Comparison of ENCODE assay signal across 11 cellular contexts in the genomic region with DNA sequence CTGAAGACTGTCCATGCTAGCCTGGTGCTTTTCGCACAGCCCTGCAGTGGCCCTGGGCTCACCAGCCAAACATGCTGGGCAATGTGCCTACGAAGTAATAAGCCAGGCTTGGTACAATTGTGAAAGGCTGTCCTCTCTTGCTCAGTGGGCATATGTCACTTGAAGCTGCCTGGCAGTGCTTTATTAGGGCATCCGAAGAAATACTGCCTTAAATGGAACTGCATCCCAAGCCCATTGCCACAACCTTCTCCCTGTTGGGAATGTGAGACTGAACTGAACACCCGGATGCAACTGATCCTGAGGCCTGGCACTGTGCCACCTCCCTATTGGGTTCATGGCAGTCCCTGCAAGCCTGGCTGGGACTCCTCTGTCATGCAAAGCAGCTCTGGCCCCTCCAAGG. TPM values are rescaled to one million over a fixed set of nuclear protein-coding genes. Genes with fewer than 3 reads are reported as not detected.
DNase-seq lines count a peak whose midpoint lies in the region; ATAC-seq, FAIRE-seq and TF ChIP-seq lines count a peak whose summit lies in the region.
"Had no signal": no experiment of that assay in that cellular context is flagged by ENCODE, and none has a peak within 500 bp of the region (broad histone marks: within the 10 kb centered on the region; RNA-seq: fewer than 3 reads in every experiment).

No MANE protein-coding gene starts in this region.

- TF ChIP-seq EP300 in HepG2 (IDR thresholded peaks at IDR 0.05; ENCODE audit: low read depth in 2 of 2, low read length in 2 of 2) (no peak), HepG2 (CRISPR knock-in tag; IDR thresholded peaks at IDR 0.05; ENCODE audit: borderline replicate concordance) (no peak)

- ATAC-seq in right lobe of liver (peak; percentile 45 to 84 (median 50)), HepG2 (no peak), activated B cell treated with CpG ODN at 0.5 μM for 24 hours (ENCODE audit: low read depth) (no peak), GM21576 (IDR thresholded peaks at IDR 0.05; ENCODE audit: unreplicated experiment) (no peak)
- ATAC-seq: activated naive CD4-positive, alpha-beta T cell treated with anti-CD3 and anti-CD28 coated beads, Interleukin-2, amount 50 U/mL, for 72 hours; Panc1 had no signal

- H2AFZ ChIP-seq in HepG2 (ENCODE audit: low read length), result no peak overlapping the region

- no peak for FAIRE-seq in HepG2 (lab: Jason Lieb, UNC)
- peak; percentile 83 for FAIRE-seq in urothelium cell line (lab: Jason Lieb, UNC)

- no TSS peak for BruUV-seq in HepG2 (replicated peaks; lab: Mats Ljungman, UMichigan)

- H3K79me2 ChIP-seq in HepG2 (ENCODE audit: insufficient read depth, low read length), result no peaks in the 10 kb centered on the region

- no peak overlapping the region for H3K4me2 ChIP-seq in HepG2 (ENCODE audit: low read depth, low read length)

- H3K4me1 ChIP-seq in right lobe of liver (peaks cover 0 to 3% (median 0%) of the 10 kb centered on the region in 4 donors), HepG2 (ENCODE audit: insufficient read depth, low read length) (peaks cover 17% of the 10 kb centered on the region)

- no peak overlapping the region for H3K4me3 Mint-ChIP-seq in activated B cell treated with CpG ODN at 0.5 μM for 24 hours

- H3K27me3 ChIP-seq in right lobe of liver, result no peaks in the 10 kb centered on the region
- H3K27me3 ChIP-seq in HepG2 (ENCODE audit: control insufficient read depth in 1 of 2, insufficient read depth in 2 of 2, low read length in 2 of 2), result no peaks in the 10 kb centered on the region

- peak overlapping the region; percentile 25 for H3K27ac Mint-ChIP-seq in activated B cell treated with CpG ODN at 0.5 μM for 24 hours

- H4K20me1 ChIP-seq in HepG2 (ENCODE audit: insufficient read depth, low read length), result no peaks in the 10 kb centered on the region

- WGBS in right lobe of liver (ENCODE audit: insufficient coverage, low coverage, low lambda C conversion rate, missing lambda C conversion rate), result 73% methylated on average over 3 of the region's 4 CpGs
- 90% methylated on average over 4 of the region's 4 CpGs for WGBS in HepG2 (ENCODE audit: low lambda C conversion rate)

- H3K4me1 Mint-ChIP-seq in activated B cell treated with CpG ODN at 0.5 μM for 24 hours, result peaks cover 30% of the 10 kb centered on the region

- TF ChIP-seq POLR2A in right lobe of liver (IDR thresholded peaks at IDR 0.05), result no peak
- TF ChIP-seq POLR2A in HepG2 (IDR thresholded peaks at IDR 0.05; ENCODE audit: insufficient read depth in 1 of 2, low read depth in 2 of 2, low read length in 2 of 2), result no peak

- H3K36me3 Mint-ChIP-seq in activated B cell treated with CpG ODN at 0.5 μM for 24 hours (ENCODE audit: low read depth), result peaks cover 77% of the 10 kb centered on the region
- H3K36me3 Mint-ChIP-seq: activated naive CD4-positive, alpha-beta T cell treated with anti-CD3 and anti-CD28 coated beads, Interleukin-2, amount 50 U/mL, for 72 hours had no signal

- intact Hi-C loops in right lobe of liver (cut with DNase I), result no loop called here
- intact Hi-C loops in HepG2 (cut with micrococcal nuclease; ENCODE audit: unreplicated experiment), result no loop called here
- intact Hi-C loops in activated B cell treated with CpG ODN at 0.5 μM for 24 hours (cut with micrococcal nuclease), result no loop called here

- no peak overlapping the region for H3K9ac ChIP-seq in HepG2 (ENCODE audit: insufficient read depth, low read depth, low read length)

- DNase-seq in right lobe of liver (peak in 1 of 3 donors; percentile 53), HepG2 (ENCODE audit: low spot score) (no peak), activated B cell treated with CpG ODN at 0.5 μM for 24 hours (no peak), midbrain (lab: John Stamatoyannopoulos, UW) (peak; percentile 74), urothelium cell line (ENCODE audit: low spot score) (no peak), NCI-H2227 treated with DMSO at 0.1 percent for 48 hours (lab: John Stamatoyannopoulos, UW) (no peak), NK-92 (lab: John Stamatoyannopoulos, UW; ENCODE audit: unreplicated experiment) (no peak)

- POLR2A ChIA-PET in HepG2 (lab: Yijun Ruan, JAX), result interaction anchor here (0.6 to 1.6 kb wide), 2 partner anchors 21 to 144 kb away, joined by 3 to 4 read pairs; no protein-coding TSS in a partner anchor
- POLR2A ChIA-PET in activated B cell treated with CpG ODN at 0.5 μM for 24 hours (lab: Charles Lee), result interaction anchor here (1.0 to 1.1 kb wide), 3 partner anchors 14 to 39 kb away, joined by 3 read pairs; partner anchors contain the start of genes ELMOD3, RETSAT and SH2D6

- H3K27me3 Mint-ChIP-seq in activated B cell treated with CpG ODN at 0.5 μM for 24 hours, result no peaks in the 10 kb centered on the region

- H3K27ac ChIP-seq in right lobe of liver (no peak overlapping the region), HepG2 (ENCODE audit: extremely low read length, insufficient read depth, low read length) (no peak overlapping the region)

- H3K9me3 ChIP-seq in right lobe of liver (no peaks in the 10 kb centered on the region), HepG2 (ENCODE audit: low read length) (no peaks in the 10 kb centered on the region)

- no peak overlapping the region for H3K4me3 ChIP-seq in right lobe of liver
- H3K4me3 ChIP-seq in HepG2 (replicated peaks in 1 of 3; ENCODE audit: insufficient read depth in 1 of 3, low read depth in 2 of 3, low read length in 3 of 3), result no peak overlapping the region

- in situ Hi-C loops in HepG2 (cut with HindIII; ENCODE audit: extremely low pct_ligation_motif_present, low pct_unique_long_range_greater_than_20kb), result loop anchor here (5.0 kb wide), 1 partner anchor 158 kb away; no protein-coding TSS in a partner anchor

- H3K36me3 ChIP-seq in right lobe of liver, result no peaks in the 10 kb centered on the region
- H3K36me3 ChIP-seq in HepG2 (replicated peaks in 1 of 2; ENCODE audit: control insufficient read depth in 1 of 2, insufficient read depth in 2 of 2, low read length in 2 of 2), result peaks cover 2 to 3% of the 10 kb centered on the region in 2 experiments; a peak in 1 of 5 replicates

- TF ChIP-seq RAD21 in HepG2 (CRISPR knock-in tag; IDR thresholded peaks at IDR 0.05), result no peak

- TF ChIP-seq CTCF in right lobe of liver (IDR thresholded peaks at IDR 0.05) (no peak), HepG2 (CRISPR knock-in tag; IDR thresholded peaks at IDR 0.05) (no peak), activated B cell treated with CpG ODN at 0.5 μM for 24 hours (IDR thresholded peaks at IDR 0.05) (no peak)

- H3K9me3 Mint-ChIP-seq in activated B cell treated with CpG ODN at 0.5 μM for 24 hours, result no peaks in the 10 kb centered on the region
- H3K9me3 Mint-ChIP-seq: activated naive CD4-positive, alpha-beta T cell treated with anti-CD3 and anti-CD28 coated beads, Interleukin-2, amount 50 U/mL, for 72 hours had no signal

- CTCF ChIA-PET in HepG2 (lab: Yijun Ruan, JAX; ENCODE audit: low intra/inter-chr PET ratio, low total read pairs), result no interaction called here
- CTCF ChIA-PET in activated B cell treated with CpG ODN at 0.5 μM for 24 hours (lab: Charles Lee), result interaction anchor here (7.9 kb wide), 1 partner anchor 157 kb away, joined by 105 read pairs; no protein-coding TSS in a partner anchor

RNA-seq across cellular contexts. Expression of gene CAPG, which starts 15.9 kb away (rescaled TPM):
- 10 to 100 TPM in 3 of 6 experiments, 1 to 10 TPM in 3; 3.3 to 17.4 (median 9.9) TPM for total RNA-seq in right lobe of liver
- total RNA-seq in HepG2 (2016; rRNA removed; fragmentation: Illumina TruSeq; extraction: Trizol), result 18.2 and 26.5 TPM in 2 replicates
- total RNA-seq in HepG2 (2016; cell fraction: cytosol; rRNA removed; fragmentation: Illumina TruSeq; extraction: Trizol; ENCODE audit: low read depth), result 3.5 and 5.7 TPM in 2 replicates
- total RNA-seq in HepG2 (2016; cell fraction: insoluble cytoplasmic fraction; rRNA removed; fragmentation: Illumina TruSeq; extraction: Trizol), result 22.4 and 25.2 TPM in 2 replicates
- 7.7 TPM in 2 replicates for total RNA-seq in HepG2 (2016; cell fraction: membrane; rRNA removed; fragmentation: Illumina TruSeq; extraction: Trizol)
- total RNA-seq in HepG2 (2016; cell fraction: nucleus; rRNA removed; fragmentation: Illumina TruSeq; extraction: Trizol), result 6.2 and 8.8 TPM in 2 replicates
- polyA plus RNA-seq in HepG2 (2011; rRNA removed), result 10.6 and 12.7 TPM in 2 replicates
- 7.9 and 13.0 TPM in 2 replicates for polyA plus RNA-seq in HepG2 (2011; cell fraction: cytosol; rRNA removed)
- polyA plus RNA-seq in HepG2 (2011; cell fraction: nucleus; rRNA removed), result 6.3 and 7.4 TPM in 2 replicates
- polyA plus RNA-seq in HepG2 (2012), result 6.7 and 7.8 TPM in 2 replicates
- 2.9 and 4.2 TPM in 2 replicates for polyA plus RNA-seq in HepG2 (2016; cell fraction: cytosol; fragmentation: Illumina TruSeq; extraction: Trizol; ENCODE audit: low read depth)
- polyA plus RNA-seq in HepG2 (2016; cell fraction: insoluble cytoplasmic fraction; fragmentation: Illumina TruSeq; extraction: Trizol; ENCODE audit: low read depth), result 18.1 and 22.6 TPM in 2 replicates
- 3.2 and 4.7 TPM in 2 replicates for polyA plus RNA-seq in HepG2 (2016; cell fraction: membrane; fragmentation: Illumina TruSeq; extraction: Trizol; ENCODE audit: low read depth)
- 11.5 and 13.0 TPM in 2 replicates for polyA plus RNA-seq in HepG2 (2016; cell fraction: nucleus; fragmentation: Illumina TruSeq; extraction: Trizol; ENCODE audit: insufficient read depth, low read depth)
- 9.5 and 243 TPM in 2 replicates for polyA minus RNA-seq in HepG2 (2011; rRNA and poly(A)+ RNA removed; ENCODE audit: low replicate concordance)
- polyA minus RNA-seq in HepG2 (2011; cell fraction: cytosol; rRNA and poly(A)+ RNA removed), result 5.7 and 10.2 TPM in 2 replicates
- 3.7 and 5.7 TPM in 2 replicates for polyA minus RNA-seq in HepG2 (2011; cell fraction: nucleus; rRNA and poly(A)+ RNA removed)
- 208 and 213 TPM in 2 replicates for total RNA-seq in activated B cell treated with CpG ODN at 0.5 μM for 24 hours

RNA-seq across cellular contexts. Expression of gene SH2D6, which starts 24.3 kb away (rescaled TPM):
- total RNA-seq in right lobe of liver (1 to 10 TPM in 3 of 6 experiments, under 1 TPM in 1, not detected in 2; 0.40 to 3.7 (median 2.3) TPM), HepG2 (2016; rRNA removed; fragmentation: Illumina TruSeq; extraction: Trizol) (0.11 and 0.29 TPM in 2 replicates), activated B cell treated with CpG ODN at 0.5 μM for 24 hours (0.83 and 1.6 TPM in 2 replicates)
- 1.1 and 1.3 TPM in 2 replicates for total RNA-seq in HepG2 (2016; cell fraction: cytosol; rRNA removed; fragmentation: Illumina TruSeq; extraction: Trizol; ENCODE audit: low read depth)
- total RNA-seq in HepG2 (2016; cell fraction: insoluble cytoplasmic fraction; rRNA removed; fragmentation: Illumina TruSeq; extraction: Trizol), result 0.41 TPM in 1 of 2 replicates, not detected in the other
- 1.6 and 1.9 TPM in 2 replicates for total RNA-seq in HepG2 (2016; cell fraction: membrane; rRNA removed; fragmentation: Illumina TruSeq; extraction: Trizol)
- total RNA-seq in HepG2 (2016; cell fraction: nucleus; rRNA removed; fragmentation: Illumina TruSeq; extraction: Trizol), result 0.93 and 1.0 TPM in 2 replicates
- 0.18 and 0.26 TPM in 2 replicates for polyA plus RNA-seq in HepG2 (2011; rRNA removed)
- 0.08 and 0.21 TPM in 2 replicates for polyA plus RNA-seq in HepG2 (2011; cell fraction: cytosol; rRNA removed)
- polyA plus RNA-seq in HepG2 (2011; cell fraction: nucleus; rRNA removed), result 0.19 and 0.51 TPM in 2 replicates
- polyA plus RNA-seq in HepG2 (2012), result not detected in 2 replicates
- not detected in 2 replicates for polyA plus RNA-seq in HepG2 (2016; cell fraction: cytosol; fragmentation: Illumina TruSeq; extraction: Trizol; ENCODE audit: low read depth)
- polyA plus RNA-seq in HepG2 (2016; cell fraction: insoluble cytoplasmic fraction; fragmentation: Illumina TruSeq; extraction: Trizol; ENCODE audit: low read depth), result not detected in 2 replicates
- 0.26 and 0.30 TPM in 2 replicates for polyA plus RNA-seq in HepG2 (2016; cell fraction: membrane; fragmentation: Illumina TruSeq; extraction: Trizol; ENCODE audit: low read depth)
- polyA plus RNA-seq in HepG2 (2016; cell fraction: nucleus; fragmentation: Illumina TruSeq; extraction: Trizol; ENCODE audit: insufficient read depth, low read depth), result 1.2 TPM in 1 of 2 replicates, not detected in the other
- 0.74 and 1.7 TPM in 2 replicates for polyA minus RNA-seq in HepG2 (2011; rRNA and poly(A)+ RNA removed; ENCODE audit: low replicate concordance)
- polyA minus RNA-seq in HepG2 (2011; cell fraction: cytosol; rRNA and poly(A)+ RNA removed), result 0.69 and 1.3 TPM in 2 replicates
- polyA minus RNA-seq in HepG2 (2011; cell fraction: nucleus; rRNA and poly(A)+ RNA removed), result 0.77 and 1.6 TPM in 2 replicates
- total RNA-seq: epithelial cell of proximal tubule had no signal

RNA-seq across cellular contexts. Expression of gene ELMOD3, which starts 39.7 kb away (rescaled TPM):
- total RNA-seq in right lobe of liver, result 10 to 100 TPM in 3 of 6 experiments, 1 to 10 TPM in 3; 7.4 to 12.8 (median 9.5) TPM
- 10.3 and 13.3 TPM in 2 replicates for total RNA-seq in HepG2 (2016; rRNA removed; fragmentation: Illumina TruSeq; extraction: Trizol)
- 6.9 and 7.5 TPM in 2 replicates for total RNA-seq in HepG2 (2016; cell fraction: cytosol; rRNA removed; fragmentation: Illumina TruSeq; extraction: Trizol; ENCODE audit: low read depth)
- 10.3 and 15.0 TPM in 2 replicates for total RNA-seq in HepG2 (2016; cell fraction: insoluble cytoplasmic fraction; rRNA removed; fragmentation: Illumina TruSeq; extraction: Trizol)
- 8.8 and 9.5 TPM in 2 replicates for total RNA-seq in HepG2 (2016; cell fraction: membrane; rRNA removed; fragmentation: Illumina TruSeq; extraction: Trizol)
- 16.6 and 22.7 TPM in 2 replicates for total RNA-seq in HepG2 (2016; cell fraction: nucleus; rRNA removed; fragmentation: Illumina TruSeq; extraction: Trizol)
- 19.5 and 21.4 TPM in 2 replicates for polyA plus RNA-seq in HepG2 (2011; rRNA removed)
- polyA plus RNA-seq in HepG2 (2011; cell fraction: cytosol; rRNA removed), result 11.0 and 11.1 TPM in 2 replicates
- 56.3 and 61.9 TPM in 2 replicates for polyA plus RNA-seq in HepG2 (2011; cell fraction: nucleus; rRNA removed)
- 9.6 and 10.3 TPM in 2 replicates for polyA plus RNA-seq in HepG2 (2012)
- 2.4 and 3.2 TPM in 2 replicates for polyA plus RNA-seq in HepG2 (2016; cell fraction: cytosol; fragmentation: Illumina TruSeq; extraction: Trizol; ENCODE audit: low read depth)
- 9.4 TPM in 2 replicates for polyA plus RNA-seq in HepG2 (2016; cell fraction: insoluble cytoplasmic fraction; fragmentation: Illumina TruSeq; extraction: Trizol; ENCODE audit: low read depth)
- polyA plus RNA-seq in HepG2 (2016; cell fraction: membrane; fragmentation: Illumina TruSeq; extraction: Trizol; ENCODE audit: low read depth), result 6.4 and 6.6 TPM in 2 replicates
- polyA plus RNA-seq in HepG2 (2016; cell fraction: nucleus; fragmentation: Illumina TruSeq; extraction: Trizol; ENCODE audit: insufficient read depth, low read depth), result 34.9 and 37.5 TPM in 2 replicates
- 14.8 and 18.1 TPM in 2 replicates for polyA minus RNA-seq in HepG2 (2011; rRNA and poly(A)+ RNA removed; ENCODE audit: low replicate concordance)
- 3.2 and 4.1 TPM in 2 replicates for polyA minus RNA-seq in HepG2 (2011; cell fraction: cytosol; rRNA and poly(A)+ RNA removed)
- polyA minus RNA-seq in HepG2 (2011; cell fraction: nucleus; rRNA and poly(A)+ RNA removed), result 19.1 and 24.5 TPM in 2 replicates
- 19.2 and 25.4 TPM in 2 replicates for total RNA-seq in activated B cell treated with CpG ODN at 0.5 μM for 24 hours

RNA-seq across cellular contexts. Expression of gene RETSAT, which starts 39.9 kb away (rescaled TPM):
- total RNA-seq in right lobe of liver (100 to 1,000 TPM in 4 of 6 experiments, 10 to 100 TPM in 2; 70.3 to 112 (median 105) TPM), HepG2 (2016; rRNA removed; fragmentation: Illumina TruSeq; extraction: Trizol) (17.2 and 46.7 TPM in 2 replicates), activated B cell treated with CpG ODN at 0.5 μM for 24 hours (16.9 and 17.1 TPM in 2 replicates)
- 10.9 and 12.3 TPM in 2 replicates for total RNA-seq in HepG2 (2016; cell fraction: cytosol; rRNA removed; fragmentation: Illumina TruSeq; extraction: Trizol; ENCODE audit: low read depth)
- 18.1 and 44.6 TPM in 2 replicates for total RNA-seq in HepG2 (2016; cell fraction: insoluble cytoplasmic fraction; rRNA removed; fragmentation: Illumina TruSeq; extraction: Trizol)
- total RNA-seq in HepG2 (2016; cell fraction: membrane; rRNA removed; fragmentation: Illumina TruSeq; extraction: Trizol), result 15.7 and 17.3 TPM in 2 replicates
- 50.8 and 58.5 TPM in 2 replicates for total RNA-seq in HepG2 (2016; cell fraction: nucleus; rRNA removed; fragmentation: Illumina TruSeq; extraction: Trizol)
- polyA plus RNA-seq in HepG2 (2011; rRNA removed), result 61.0 and 88.0 TPM in 2 replicates
- 45.6 and 61.3 TPM in 2 replicates for polyA plus RNA-seq in HepG2 (2011; cell fraction: cytosol; rRNA removed)
- 145 and 168 TPM in 2 replicates for polyA plus RNA-seq in HepG2 (2011; cell fraction: nucleus; rRNA removed)
- 76.9 and 78.5 TPM in 2 replicates for polyA plus RNA-seq in HepG2 (2012)
- 4.6 and 4.8 TPM in 2 replicates for polyA plus RNA-seq in HepG2 (2016; cell fraction: cytosol; fragmentation: Illumina TruSeq; extraction: Trizol; ENCODE audit: low read depth)
- polyA plus RNA-seq in HepG2 (2016; cell fraction: insoluble cytoplasmic fraction; fragmentation: Illumina TruSeq; extraction: Trizol; ENCODE audit: low read depth), result 15.6 and 17.6 TPM in 2 replicates
- polyA plus RNA-seq in HepG2 (2016; cell fraction: membrane; fragmentation: Illumina TruSeq; extraction: Trizol; ENCODE audit: low read depth), result 9.2 and 10.8 TPM in 2 replicates
- polyA plus RNA-seq in HepG2 (2016; cell fraction: nucleus; fragmentation: Illumina TruSeq; extraction: Trizol; ENCODE audit: insufficient read depth, low read depth), result 96.7 and 99.7 TPM in 2 replicates
- 163 and 207 TPM in 2 replicates for polyA minus RNA-seq in HepG2 (2011; rRNA and poly(A)+ RNA removed; ENCODE audit: low replicate concordance)
- polyA minus RNA-seq in HepG2 (2011; cell fraction: cytosol; rRNA and poly(A)+ RNA removed), result 39.9 and 52.7 TPM in 2 replicates
- polyA minus RNA-seq in HepG2 (2011; cell fraction: nucleus; rRNA and poly(A)+ RNA removed), result 60.9 and 82.7 TPM in 2 replicates

Comparison
In these comparisons a context has a peak if more than half of its experiments do, and no peak if none do; other contexts are left out.
1. ATAC-seq: peak in right lobe of liver (4 of 4); none in HepG2 (single experiment), activated B cell treated with CpG ODN at 0.5 μM for 24 hours (single experiment) and GM21576 (single experiment).